Comparison of ENCODE assay signal across 8 cellular contexts in genomic region chr14:20630340-20631022, GRCh38. TPM values are rescaled to one million over a fixed set of nuclear protein-coding genes. Genes with fewer than 3 reads are reported as not detected.
DNase-seq lines count a peak whose midpoint lies in the region; ATAC-seq and TF ChIP-seq lines count a peak whose summit lies in the region.

No MANE protein-coding gene starts in this region.

- peak overlapping the region; percentile 97 for H3K4me3 Mint-ChIP-seq in neural progenitor cell

- in situ Hi-C loops in G401 (cut with HindIII; ENCODE audit: low sequenced_read_pairs), result no loop called here

- peaks cover 12% of the 10 kb centered on the region for H3K9me3 Mint-ChIP-seq in neural progenitor cell

- H3K27me3 Mint-ChIP-seq in neural progenitor cell (ENCODE audit: insufficient read depth, low read depth), result peaks cover 73% of the 10 kb centered on the region

- no peak for ATAC-seq in GM18498 (IDR thresholded peaks at IDR 0.05; ENCODE audit: unreplicated experiment)

- no peaks in the 10 kb centered on the region for H3K79me2 ChIP-seq in neural progenitor cell (ENCODE audit: low read depth)

- no peak overlapping the region for H3K27ac ChIP-seq in HUES64 (ENCODE audit: low read depth, low read length)
- no peak overlapping the region for H3K27ac ChIP-seq in neural progenitor cell

- H3K36me3 Mint-ChIP-seq in neural progenitor cell, result peaks cover 2% of the 10 kb centered on the region

- TF ChIP-seq POLR2A in erythroblast (IDR thresholded peaks at IDR 0.05; ENCODE audit: low read length), result no peak

- H3K4me1 Mint-ChIP-seq in neural progenitor cell, result peaks cover 39% of the 10 kb centered on the region

- H3K9ac ChIP-seq in HUES64 (ENCODE audit: low read depth, low read length) (peak overlapping the region; percentile 46), neural progenitor cell (no peak overlapping the region)

- no peaks in the 10 kb centered on the region for H3K9me3 ChIP-seq in HUES64 (ENCODE audit: insufficient read depth, low read depth, low read length)
- no peaks in the 10 kb centered on the region for H3K9me3 ChIP-seq in neural progenitor cell (ENCODE audit: low read depth)

- 1% methylated on average over 23 of the region's 23 CpGs for WGBS in HUES64

- H3K4me1 ChIP-seq in HUES64 (ENCODE audit: insufficient read depth, low read length) (peaks cover 17% of the 10 kb centered on the region), neural progenitor cell (peaks cover 6% of the 10 kb centered on the region)

- H3K27me3 ChIP-seq in HUES64 (ENCODE audit: insufficient read depth, low read length), result peaks cover 56% of the 10 kb centered on the region
- H3K27me3 ChIP-seq in neural progenitor cell, result peaks cover 97% of the 10 kb centered on the region

- peak overlapping the region; percentile 47 for H2AFZ ChIP-seq in neural progenitor cell (replicated peaks)

- TF ChIP-seq CTCF in neural progenitor cell (IDR thresholded peaks at IDR 0.05), result no peak

- peaks cover 65% of the 10 kb centered on the region for H3F3A ChIP-seq in neural progenitor cell (ENCODE audit: low read depth)

- H3K36me3 ChIP-seq in HUES64 (ENCODE audit: insufficient read depth, low read length) (no peaks in the 10 kb centered on the region), neural progenitor cell (no peaks in the 10 kb centered on the region)

- H3K4me2 ChIP-seq in neural progenitor cell, result peak overlapping the region; percentile 97

- H4K20me1 ChIP-seq in neural progenitor cell (ENCODE audit: low read depth), result peaks cover 42% of the 10 kb centered on the region

- H3K27ac Mint-ChIP-seq in neural progenitor cell, result peak overlapping the region; percentile 88

- peak overlapping the region; percentile 82 for H3K4me3 ChIP-seq in HUES64 (ENCODE audit: low read length)
- H3K4me3 ChIP-seq in neural progenitor cell, result peak overlapping the region; percentile 61

- DNase-seq in G401 (ENCODE audit: low spot score) (peak; percentile 76), UCSD-AML1 (lab: John Stamatoyannopoulos, UW; ENCODE audit: unreplicated experiment) (peak; percentile 31), erythroblast (lab: John Stamatoyannopoulos, UW) (peak; percentile 50 to 51), neural progenitor cell (ENCODE audit: low spot score) (peak; percentile 60), NCI-H345 (lab: John Stamatoyannopoulos, UW) (no peak), NCI-H1092 treated with DMSO at 0.1 percent for 48 hours (lab: John Stamatoyannopoulos, UW) (no peak)

RNA-seq across cellular contexts. Expression of gene OR6S1, which starts 11.0 kb away (rescaled TPM):
- total RNA-seq in G401 (2014; rRNA removed; shearing (Covaris generic)), result not detected in 2 replicates
- not detected for polyA plus RNA-seq in HUES64 (2013, experiment 1 of 2)
- polyA plus RNA-seq in HUES64 (2013, experiment 2 of 2), result not detected
- not detected in 2 replicates for total RNA-seq in neural progenitor cell (ENCODE audit: low replicate concordance)

RNA-seq across cellular contexts. Expression of gene RNASE12, which starts 39.3 kb away (rescaled TPM):
- not detected in 2 replicates for total RNA-seq in G401 (2014; rRNA removed; shearing (Covaris generic))
- polyA plus RNA-seq in HUES64 (2013, experiment 1 of 2), result not detected
- polyA plus RNA-seq in HUES64 (2013, experiment 2 of 2), result not detected
- not detected in 2 replicates for total RNA-seq in neural progenitor cell (ENCODE audit: low replicate concordance)

RNA-seq across cellular contexts. Expression of gene RNASE11, which starts 42.7 kb away (rescaled TPM):
- total RNA-seq in G401 (2014; rRNA removed; shearing (Covaris generic)), result not detected in 2 replicates
- polyA plus RNA-seq in HUES64 (2013, experiment 1 of 2), result not detected
- not detected for polyA plus RNA-seq in HUES64 (2013, experiment 2 of 2)
- total RNA-seq in neural progenitor cell (ENCODE audit: low replicate concordance), result not detected in 2 replicates

RNA-seq across cellular contexts. Expression of gene RNASE4, which starts 53.9 kb away (rescaled TPM):
- total RNA-seq in G401 (2014; rRNA removed; shearing (Covaris generic)), result 2.2 and 3.2 TPM in 2 replicates
- polyA plus RNA-seq in HUES64 (2013, experiment 1 of 2), result 0.20 TPM
- 1.1 TPM for polyA plus RNA-seq in HUES64 (2013, experiment 2 of 2)
- 2.0 and 2.1 TPM in 2 replicates for total RNA-seq in neural progenitor cell (ENCODE audit: low replicate concordance)

RNA-seq across cellular contexts. Expression of gene ANG, which starts 58.1 kb away (rescaled TPM):
- 3.4 and 7.1 TPM in 2 replicates for total RNA-seq in G401 (2014; rRNA removed; shearing (Covaris generic))
- polyA plus RNA-seq in HUES64 (2013, experiment 1 of 2), result 1.1 TPM
- polyA plus RNA-seq in HUES64 (2013, experiment 2 of 2), result 1.5 TPM
- total RNA-seq in neural progenitor cell (ENCODE audit: low replicate concordance), result 0.99 TPM in 1 of 2 replicates, not detected in the other

Comparison
In these comparisons a context has a peak if more than half of its experiments do, and no peak if none do; other contexts are left out.
1. DNase-seq: peak in G401 (single experiment), UCSD-AML1 (single experiment), erythroblast (2 of 2) and neural progenitor cell (single experiment); none in NCI-H345 (single experiment) and NCI-H1092 treated with DMSO at 0.1 percent for 48 hours (single experiment).